1 cellular context compared by ENCODE assay signal in the genomic region with DNA sequence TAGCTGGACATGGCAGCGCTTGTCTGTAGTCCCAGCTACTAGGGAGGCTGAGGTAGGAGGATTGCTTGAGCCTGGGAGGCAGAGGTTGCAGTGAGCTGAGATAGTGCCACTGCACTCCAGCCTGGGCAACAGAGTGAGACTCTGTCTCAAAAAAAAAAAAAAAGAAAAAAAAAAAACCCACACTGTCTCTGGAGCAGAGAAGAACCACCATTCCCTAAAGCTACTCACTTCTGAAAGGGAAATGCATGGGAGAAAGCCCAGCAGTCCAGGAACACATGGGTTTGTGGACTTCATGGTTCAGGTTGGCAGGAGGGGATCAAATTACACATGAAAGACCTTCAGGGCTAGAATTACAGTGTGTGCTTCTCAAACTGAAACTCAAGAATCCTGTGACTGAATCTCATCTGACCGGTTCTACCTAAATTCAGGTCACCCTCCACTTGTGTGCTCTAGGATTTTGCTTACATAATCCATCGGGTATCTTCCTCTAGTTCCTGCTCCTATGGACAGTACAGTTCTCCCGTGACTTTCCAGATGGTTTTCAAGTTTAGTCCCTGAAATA.
TF ChIP-seq lines count a peak whose summit lies in the region.

No MANE protein-coding gene starts in this region.

TF ChIP-seq in SK-N-SH treated with all-trans-retinoic acid at 6 μM for 48 hours, 23 proteins besides CTCF, POLR2A, EP300 and RAD21 (continued from another document):
- TF ChIP-seq, protein P1, sequence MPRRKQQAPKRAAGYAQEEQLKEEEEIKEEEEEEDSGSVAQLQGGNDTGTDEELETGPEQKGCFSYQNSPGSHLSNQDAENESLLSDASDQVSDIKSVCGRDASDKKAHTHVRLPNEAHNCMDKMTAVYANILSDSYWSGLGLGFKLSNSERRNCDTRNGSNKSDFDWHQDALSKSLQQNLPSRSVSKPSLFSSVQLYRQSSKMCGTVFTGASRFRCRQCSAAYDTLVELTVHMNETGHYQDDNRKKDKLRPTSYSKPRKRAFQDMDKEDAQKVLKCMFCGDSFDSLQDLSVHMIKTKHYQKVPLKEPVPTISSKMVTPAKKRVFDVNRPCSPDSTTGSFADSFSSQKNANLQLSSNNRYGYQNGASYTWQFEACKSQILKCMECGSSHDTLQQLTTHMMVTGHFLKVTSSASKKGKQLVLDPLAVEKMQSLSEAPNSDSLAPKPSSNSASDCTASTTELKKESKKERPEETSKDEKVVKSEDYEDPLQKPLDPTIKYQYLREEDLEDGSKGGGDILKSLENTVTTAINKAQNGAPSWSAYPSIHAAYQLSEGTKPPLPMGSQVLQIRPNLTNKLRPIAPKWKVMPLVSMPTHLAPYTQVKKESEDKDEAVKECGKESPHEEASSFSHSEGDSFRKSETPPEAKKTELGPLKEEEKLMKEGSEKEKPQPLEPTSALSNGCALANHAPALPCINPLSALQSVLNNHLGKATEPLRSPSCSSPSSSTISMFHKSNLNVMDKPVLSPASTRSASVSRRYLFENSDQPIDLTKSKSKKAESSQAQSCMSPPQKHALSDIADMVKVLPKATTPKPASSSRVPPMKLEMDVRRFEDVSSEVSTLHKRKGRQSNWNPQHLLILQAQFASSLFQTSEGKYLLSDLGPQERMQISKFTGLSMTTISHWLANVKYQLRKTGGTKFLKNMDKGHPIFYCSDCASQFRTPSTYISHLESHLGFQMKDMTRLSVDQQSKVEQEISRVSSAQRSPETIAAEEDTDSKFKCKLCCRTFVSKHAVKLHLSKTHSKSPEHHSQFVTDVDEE (CRISPR knock-in tag; IDR thresholded peaks at IDR 0.05), result no peak
- TF ChIP-seq TCF4 (CRISPR knock-in tag; IDR thresholded peaks at IDR 0.05; ENCODE audit: borderline replicate concordance), result no peak
- TF ChIP-seq ZNF70 (CRISPR knock-in tag; IDR thresholded peaks at IDR 0.05), result no peak
- TF ChIP-seq TOX (CRISPR knock-in tag; IDR thresholded peaks at IDR 0.05; ENCODE audit: borderline replicate concordance), result no peak
- TF ChIP-seq CSDC2 (CRISPR knock-in tag; IDR thresholded peaks at IDR 0.05), result no peak
- TF ChIP-seq RARB (CRISPR knock-in tag; IDR thresholded peaks at IDR 0.05), result no peak
- no peak for TF ChIP-seq SNAI2 (CRISPR knock-in tag; IDR thresholded peaks at IDR 0.05)
- no peak for TF ChIP-seq ARNTL (CRISPR knock-in tag; IDR thresholded peaks at IDR 0.05; ENCODE audit: borderline replicate concordance, low read depth)
- no peak for TF ChIP-seq ZNF8 (CRISPR knock-in tag; IDR thresholded peaks at IDR 0.05)
- no peak for TF ChIP-seq ESRRG (CRISPR knock-in tag; IDR thresholded peaks at IDR 0.05)
- no peak for TF ChIP-seq ZC3H10 (CRISPR knock-in tag; IDR thresholded peaks at IDR 0.05)
- TF ChIP-seq PPARA (CRISPR knock-in tag; IDR thresholded peaks at IDR 0.05; ENCODE audit: borderline replicate concordance), result no peak
- no peak for TF ChIP-seq OSR1 (CRISPR knock-in tag; IDR thresholded peaks at IDR 0.05)
- no peak for TF ChIP-seq ZNF565 (CRISPR knock-in tag; conservative IDR thresholded peaks at IDR 0.05; ENCODE audit: low read depth)
- TF ChIP-seq ZFP30 (CRISPR knock-in tag; IDR thresholded peaks at IDR 0.05), result no peak
- no peak for TF ChIP-seq BACH2 (CRISPR knock-in tag; IDR thresholded peaks at IDR 0.05; ENCODE audit: borderline replicate concordance)
- no peak for TF ChIP-seq GLIS3 (CRISPR knock-in tag; IDR thresholded peaks at IDR 0.05)
